ENCODE assay signal across 18 cellular contexts in the genomic region with DNA sequence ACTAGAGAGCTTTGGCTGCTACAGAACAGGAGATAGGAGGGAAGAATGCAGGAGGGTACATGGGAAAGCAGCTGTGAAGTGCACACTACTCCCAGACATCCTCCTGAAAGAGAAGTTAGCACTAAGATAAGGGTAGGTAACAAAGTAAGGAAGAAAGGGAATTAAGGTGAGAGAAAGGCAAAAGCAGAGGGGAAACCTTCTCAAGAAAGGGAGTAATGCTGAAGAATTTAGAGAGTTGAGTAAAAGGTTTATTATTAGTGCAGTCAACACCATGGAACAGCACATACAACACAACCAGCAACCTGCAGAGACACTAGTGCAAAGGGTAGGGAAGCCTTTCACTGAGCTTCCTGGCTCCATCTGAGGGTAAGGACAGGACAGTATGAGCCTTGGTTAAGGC. TPM values are rescaled to one million over a fixed set of nuclear protein-coding genes. Genes with fewer than 3 reads are reported as not detected.
"Had no signal": no experiment of that assay in that cellular context is flagged by ENCODE, and none has a peak within 500 bp of the region (broad histone marks: within the 10 kb centered on the region; RNA-seq: fewer than 3 reads in every experiment).

No MANE protein-coding gene starts in this region.

- H3K27me3 Mint-ChIP-seq: activated naive CD4-positive, alpha-beta T cell treated with anti-CD3 and anti-CD28 coated beads, Interleukin-2, amount 10 ng/mL, durations not matched to agents 7 days and 5 days; T-cell had no signal

- H3K4me1 ChIP-seq: prostate gland had no signal

- H3K4me3 ChIP-seq: heart left ventricle, prostate gland, right lobe of liver, thyroid gland had no signal

- H3K9me3 Mint-ChIP-seq: activated naive CD4-positive, alpha-beta T cell treated with anti-CD3 and anti-CD28 coated beads, Interleukin-2, amount 10 ng/mL, durations not matched to agents 7 days and 5 days; immature natural killer cell; nephron progenitor cell; T-cell had no signal

- H3K9me3 ChIP-seq: heart left ventricle, prostate gland, right lobe of liver, thyroid gland had no signal

- H3K27ac ChIP-seq: brain microvascular endothelial cell, prostate gland, right lobe of liver, thyroid gland had no signal

- ATAC-seq: heart left ventricle, T-cell had no signal

- DNase-seq: activated CD4-positive, alpha-beta T cell treated with anti-CD3 and anti-CD28 coated beads for 1 hour; activated CD4-positive, alpha-beta T cell treated with anti-CD3 and anti-CD28 coated beads, Interleukin-2, amount 50 U/mL, for 4 hours; activated naive CD4-positive, alpha-beta T cell treated with anti-CD3 and anti-CD28 coated beads, Interleukin-2, amount 10 ng/mL, durations not matched to agents 7 days and 5 days; activated T-cell treated with anti-CD3 and anti-CD28 coated beads for 4 hours; brain microvascular endothelial cell; cerebellar nuclear complex; effector CD8-positive, alpha-beta T cell; foreskin melanocyte; heart left ventricle; immature natural killer cell; nephron progenitor cell; occipital lobe; right lobe of liver; T-cell; thyroid gland had no signal

- H3K4me1 Mint-ChIP-seq: activated naive CD4-positive, alpha-beta T cell treated with anti-CD3 and anti-CD28 coated beads, Interleukin-2, amount 10 ng/mL, durations not matched to agents 7 days and 5 days; nephron progenitor cell had no signal

- H3K27ac Mint-ChIP-seq: activated naive CD4-positive, alpha-beta T cell treated with anti-CD3 and anti-CD28 coated beads, Interleukin-2, amount 10 ng/mL, durations not matched to agents 7 days and 5 days; nephron progenitor cell had no signal

- H3K4me3 Mint-ChIP-seq: activated naive CD4-positive, alpha-beta T cell treated with anti-CD3 and anti-CD28 coated beads, Interleukin-2, amount 10 ng/mL, durations not matched to agents 7 days and 5 days; immature natural killer cell; nephron progenitor cell; T-cell had no signal

- H3K27me3 ChIP-seq: brain microvascular endothelial cell, heart left ventricle, right lobe of liver, thyroid gland had no signal

RNA-seq across cellular contexts. Expression of gene SLC39A5, which starts 25.6 kb away (rescaled TPM):
- total RNA-seq: fibroblast of lung, heart left ventricle, occipital lobe, prostate gland, thyroid gland, urinary bladder had no signal
- polyA plus RNA-seq: fibroblast of lung, immature natural killer cell had no signal
